Comparison of ENCODE assay signal across 8 cellular contexts in the genomic region with DNA sequence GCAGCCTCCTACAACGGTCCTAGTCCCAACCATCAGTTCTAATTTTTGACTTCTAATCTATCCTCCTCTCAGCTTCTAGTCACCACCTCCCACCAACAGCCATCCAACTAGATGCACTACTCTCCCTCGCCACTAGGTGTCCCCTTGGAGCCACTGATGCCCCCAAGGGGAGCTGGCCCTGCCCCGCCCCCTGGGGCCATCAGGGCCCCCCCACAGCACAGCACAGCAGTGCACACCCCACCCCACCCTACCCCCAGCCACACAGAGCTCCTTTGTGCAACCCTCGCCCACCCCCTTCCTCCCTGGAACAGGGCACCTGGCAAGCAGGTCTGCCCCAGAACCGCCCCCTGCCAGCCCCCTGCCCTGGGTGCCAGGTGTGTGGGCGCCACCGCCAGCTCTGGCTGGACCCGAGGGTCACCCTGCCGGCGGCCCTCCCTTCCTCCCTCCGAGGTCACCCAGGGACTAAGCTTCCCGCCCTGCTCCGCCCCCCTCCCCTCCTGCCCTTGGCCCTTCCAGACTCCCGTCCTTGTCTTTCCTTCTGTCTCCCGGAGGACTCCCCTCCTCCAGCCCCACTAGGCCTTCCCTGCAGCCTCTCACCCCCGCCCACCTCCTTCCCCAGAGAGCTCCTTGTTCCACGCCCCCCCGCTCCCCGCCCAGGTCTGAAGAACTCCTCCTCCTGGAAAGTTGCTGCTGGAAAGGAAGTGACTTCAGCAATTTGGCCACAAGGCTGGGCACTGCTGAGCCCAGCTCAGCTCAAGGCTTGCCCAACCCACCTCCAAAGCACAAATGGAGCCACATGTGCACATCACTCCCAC. TPM values are rescaled to one million over a fixed set of nuclear protein-coding genes. Genes with fewer than 3 reads are reported as not detected.
DNase-seq lines count a peak whose midpoint lies in the region; ATAC-seq and TF ChIP-seq lines count a peak whose summit lies in the region.

No MANE protein-coding gene starts in this region.

- peak; percentile 95 for TF ChIP-seq CTCF in GM12864 (IDR thresholded peaks at IDR 0.05; ENCODE audit: low read depth, low read length, missing control alignments)
- TF ChIP-seq CTCF in VCaP (conservative IDR thresholded peaks at IDR 0.05): peak; percentile 84
- TF ChIP-seq CTCF in smooth muscle cell (IDR thresholded peaks at IDR 0.05; ENCODE audit: borderline replicate concordance, insufficient read depth, poor library complexity, severe bottlenecking): peak; percentile 88

- H3K27ac ChIP-seq in VCaP (0 out of 2 replicates have a peak overlapping the region, but pooled peaks have one; percentile 8), smooth muscle cell (ENCODE audit: low read depth) (peak overlapping the region; percentile 56)

- H2AFZ ChIP-seq in smooth muscle cell (ENCODE audit: low read depth): no peak overlapping the region

- H3K4me1 ChIP-seq in smooth muscle cell (ENCODE audit: low read depth): peaks cover 35% of the 10 kb centered on the region

- H3K36me3 ChIP-seq in smooth muscle cell (ENCODE audit: low read depth): no peaks in the 10 kb centered on the region

- no peak overlapping the region for H3K9ac ChIP-seq in smooth muscle cell (ENCODE audit: low read depth)

- peaks cover 30% of the 10 kb centered on the region for H3F3A ChIP-seq in smooth muscle cell (ENCODE audit: low read depth)

- H3K79me2 ChIP-seq in smooth muscle cell (ENCODE audit: low read depth): peaks cover 57% of the 10 kb centered on the region

- H4K20me1 ChIP-seq in smooth muscle cell (ENCODE audit: low read depth): peaks cover 84% of the 10 kb centered on the region

- in situ Hi-C loops in T47D (cut with HindIII; ENCODE audit: low pct_unique_long_range_greater_than_20kb, low sequenced_read_pairs): no loop called here

- no peaks in the 10 kb centered on the region for H3K9me3 ChIP-seq in smooth muscle cell (replicated peaks; ENCODE audit: low read depth)

- peak overlapping the region; percentile 76 for H3K4me2 ChIP-seq in smooth muscle cell

- H3K27me3 ChIP-seq in smooth muscle cell (ENCODE audit: low read depth): no peaks in the 10 kb centered on the region

- DNase-seq in GM12864 (ENCODE audit: low read depth) (no peak), NAMALWA (ENCODE audit: low spot score) (peak; percentile 84), T47D (ENCODE audit: low read depth in 1 of 2, low spot score in 1 of 2) (peak; percentile 82 to 85), iPS-NIHi7 (ENCODE audit: extremely low spot score) (peak; percentile 94), smooth muscle cell (lab: John Stamatoyannopoulos, UW; ENCODE audit: unreplicated experiment) (peak; percentile 75), NCI-H774 (lab: John Stamatoyannopoulos, UW) (no peak)

- 0% methylated on average over 3 of the region's 19 CpGs for WGBS in smooth muscle cell (ENCODE audit: low lambda C conversion rate)

- H3K4me3 ChIP-seq in GM12864 (ENCODE audit: low read depth, low read length) (no peak overlapping the region), smooth muscle cell (peak overlapping the region; percentile 10)

- no peak for ATAC-seq in HG02763 (IDR thresholded peaks at IDR 0.05; ENCODE audit: unreplicated experiment)

RNA-seq across cellular contexts. Expression of gene AHDC1, which starts 47.0 kb away (rescaled TPM):
- 8.4 and 12.2 TPM in 2 replicates for total RNA-seq in smooth muscle cell
- polyA plus RNA-seq in smooth muscle cell: 12.2 and 15.6 TPM in 2 replicates

Comparison
In these comparisons a context has a peak if more than half of its experiments do, and no peak if none do; other contexts are left out.
1. DNase-seq: peak in NAMALWA (single experiment), T47D (2 of 2), iPS-NIHi7 (single experiment) and smooth muscle cell (single experiment); none in GM12864 (single experiment) and NCI-H774 (single experiment).
2. Peak in every context shown above with its lines, with median percentiles within 50 percentile points of each other: CTCF ChIP-seq.